Comparison of ENCODE assay signal across 22 cellular contexts in genomic region chr2:23703583-23704385, GRCh38.
DNase-seq lines count a peak whose midpoint lies in the region; ATAC-seq and TF ChIP-seq lines count a peak whose summit lies in the region.
"Had no signal": no experiment of that assay in that cellular context is flagged by ENCODE, and none has a peak within 500 bp of the region (broad histone marks: within the 10 kb centered on the region; RNA-seq: fewer than 3 reads in every experiment).

No MANE protein-coding gene starts in this region.

- peaks cover 0 to 3% of the 10 kb centered on the region in 2 donors for H3K9me3 ChIP-seq in lung (ENCODE audit: control insufficient read depth in 2 of 2, insufficient read depth in 1 of 2, low read length in 1 of 2)
- H3K9me3 ChIP-seq: colonic mucosa, upper lobe of left lung had no signal

- H3K36me3 ChIP-seq in lung (ENCODE audit: control insufficient read depth in 2 of 2, insufficient read depth in 2 of 2, low read length in 2 of 2): peaks cover 2 to 18% of the 10 kb centered on the region in 2 donors
- H3K36me3 ChIP-seq: brain microvascular endothelial cell, colonic mucosa had no signal

- H3K4me1 ChIP-seq in lung (ENCODE audit: control insufficient read depth in 2 of 2, insufficient read depth in 2 of 2, low read length in 2 of 2): peaks cover 0 to 2% of the 10 kb centered on the region in 2 donors
- H3K4me1 ChIP-seq: colonic mucosa had no signal

- ATAC-seq in lung (ENCODE audit: insufficient read depth, low FRiP score) (no peak), HG03378 (IDR thresholded peaks at IDR 0.05; ENCODE audit: unreplicated experiment) (no peak), GM18909 (IDR thresholded peaks at IDR 0.05; ENCODE audit: poor library complexity, unreplicated experiment) (no peak), GM21576 (IDR thresholded peaks at IDR 0.05; ENCODE audit: unreplicated experiment) (no peak)
- ATAC-seq: naive thymus-derived CD8-positive, alpha-beta T cell; T-cell had no signal

- peak; percentile 47 for DNase-seq in activated CD8-positive, alpha-beta memory T cell treated with anti-CD3 and anti-CD28 coated beads for 24 hours
- no peak for DNase-seq in activated CD8-positive, alpha-beta memory T cell treated with anti-CD3 and anti-CD28 coated beads, Interleukin-2, amount 50 U/mL, for 4 hours
- peak; percentile 38 for DNase-seq in activated CD8-positive, alpha-beta memory T cell treated with anti-CD3 and anti-CD28 coated beads, Interleukin-2, amount 50 U/mL, for 48 hours
- peak; percentile 25 for DNase-seq in lung (ENCODE audit: low spot score)
- no peak for DNase-seq in epidermal melanocyte (ENCODE audit: insufficient read length, low spot score)
- DNase-seq: activated CD4-positive, alpha-beta T cell treated with anti-CD3 and anti-CD28 coated beads, Interleukin-2, amount 50 U/mL, for 48 hours; activated T-cell treated with anti-CD3 and anti-CD28 coated beads, Interleukin-2, amount 50 U/mL, for 24 hours; brain microvascular endothelial cell; CD4-positive, CD25-positive, alpha-beta regulatory T cell; colonic mucosa; DMS153; hypothalamus; Karpas-422; mesenchymal stem cell; NCI-H2029 treated with DMSO at 0.1 percent for 48 hours; T-cell had no signal

- no peak for TF ChIP-seq CTCF in lung (IDR thresholded peaks at IDR 0.05; ENCODE audit: control extremely low read depth, extremely low read depth)

- 89 to 90% methylated on average over 15 to 16 of the region's 16 CpGs for WGBS in lung, 2 donors

- H3K27ac ChIP-seq in lung (ENCODE audit: low read depth in 1 of 2, low read length in 1 of 2): no peak overlapping the region
- H3K27ac ChIP-seq: brain microvascular endothelial cell, colonic mucosa, upper lobe of left lung, VCaP had no signal

- H3K27me3 ChIP-seq in lung (ENCODE audit: control insufficient read depth, insufficient read depth): no peaks in the 10 kb centered on the region
- H3K27me3 ChIP-seq: brain microvascular endothelial cell, colonic mucosa, upper lobe of left lung had no signal

- H3K4me3 ChIP-seq in lung: no peak overlapping the region
- H3K4me3 ChIP-seq: colonic mucosa, upper lobe of left lung had no signal

Comparison
In these comparisons a context has a peak if more than half of its experiments do, and no peak if none do; other contexts are left out.
1. DNase-seq: peak in activated CD8-positive, alpha-beta memory T cell treated with anti-CD3 and anti-CD28 coated beads for 24 hours (single experiment), activated CD8-positive, alpha-beta memory T cell treated with anti-CD3 and anti-CD28 coated beads, Interleukin-2, amount 50 U/mL, for 48 hours (single experiment) and lung (single experiment); none in activated CD8-positive, alpha-beta memory T cell treated with anti-CD3 and anti-CD28 coated beads, Interleukin-2, amount 50 U/mL, for 4 hours (single experiment) and epidermal melanocyte (single experiment).